Comparison of ENCODE assay signal across 8 cellular contexts in the genomic region with DNA sequence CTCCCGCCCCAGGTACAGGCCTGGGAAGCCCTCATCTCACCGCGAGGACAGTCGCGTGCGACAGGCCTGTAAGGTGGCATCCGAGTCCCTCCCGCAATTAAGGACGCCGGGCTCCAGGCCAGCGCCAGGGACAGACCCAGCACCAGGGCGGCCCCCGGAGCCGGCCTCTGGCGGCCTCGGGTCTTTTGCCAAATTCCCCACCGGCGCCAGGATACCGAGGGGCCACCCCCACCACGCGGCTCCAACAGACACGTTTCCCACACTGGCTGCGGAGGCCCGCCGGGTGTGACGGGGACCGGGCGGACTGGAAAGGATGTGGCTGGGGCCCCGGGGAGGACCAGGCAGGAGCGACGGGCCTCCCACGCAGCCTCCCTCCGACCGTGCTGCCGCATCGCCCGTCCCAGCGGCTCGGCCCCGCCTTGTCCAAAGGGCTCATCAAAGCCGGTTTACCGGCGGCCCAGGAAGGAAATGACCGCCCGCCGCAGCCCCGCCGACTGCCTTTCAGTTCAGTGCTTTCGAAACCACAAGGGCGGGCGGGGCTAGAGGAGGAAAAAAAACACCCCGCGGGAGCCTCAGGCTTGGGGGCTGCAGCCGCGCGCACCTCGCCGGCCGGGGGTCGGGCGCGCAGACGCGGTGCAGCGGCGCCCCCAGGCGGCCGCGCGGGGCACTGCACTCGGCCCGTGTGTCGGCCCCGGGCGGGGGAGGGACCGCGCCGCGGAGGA. TPM values are rescaled to one million over a fixed set of nuclear protein-coding genes. Genes with fewer than 3 reads are reported as not detected.
DNase-seq lines count a peak whose midpoint lies in the region; ATAC-seq and TF ChIP-seq lines count a peak whose summit lies in the region.

No MANE protein-coding gene starts in this region.

- no peaks in the 10 kb centered on the region for H3K36me3 ChIP-seq in SU-DHL-6 (ENCODE audit: low read length)
- no peaks in the 10 kb centered on the region for H3K36me3 ChIP-seq in heart right ventricle
- H3K36me3 ChIP-seq in upper lobe of right lung, result no peaks in the 10 kb centered on the region

- peak overlapping the region; percentile 89 for H3K4me2 ChIP-seq in SU-DHL-6 (ENCODE audit: low read depth, low read length, poor library complexity, severe bottlenecking)

- H3F3A ChIP-seq in SU-DHL-6 (ENCODE audit: insufficient read depth), result no peaks in the 10 kb centered on the region; the same call in 1 of the 2 replicates

- H3K4me3 ChIP-seq in SU-DHL-6 (ENCODE audit: insufficient read depth, low read length, poor library complexity, severe bottlenecking), result peak overlapping the region; percentile 61
- H3K4me3 ChIP-seq in heart right ventricle, result peak overlapping the region; percentile 47 to 84 (median 70)
- peak overlapping the region; percentile 76 for H3K4me3 ChIP-seq in upper lobe of right lung

- peaks cover 21% of the 10 kb centered on the region for H3K4me1 Mint-ChIP-seq in activated naive CD8-positive, alpha-beta T cell treated with anti-CD3 and anti-CD28 coated beads, Interleukin-2, amount 50 U/mL, for 24 hours
- peaks cover 3% of the 10 kb centered on the region for H3K4me1 Mint-ChIP-seq in progenitor cell of endocrine pancreas (ENCODE audit: low read depth)

- 2% methylated on average over 47 to 79 of the region's 79 CpGs for WGBS in heart right ventricle, 2 donors

- no peaks in the 10 kb centered on the region for H3K9me3 Mint-ChIP-seq in activated naive CD8-positive, alpha-beta T cell treated with anti-CD3 and anti-CD28 coated beads, Interleukin-2, amount 50 U/mL, for 24 hours
- no peaks in the 10 kb centered on the region for H3K9me3 Mint-ChIP-seq in progenitor cell of endocrine pancreas (ENCODE audit: low read depth)

- peak overlapping the region; percentile 51 for H3K9ac ChIP-seq in SU-DHL-6 (ENCODE audit: low read length)

- H3K79me2 ChIP-seq in SU-DHL-6 (ENCODE audit: insufficient read depth, low read length), result no peaks in the 10 kb centered on the region

- TF ChIP-seq CTCF in GM12873 (IDR thresholded peaks at IDR 0.05; ENCODE audit: insufficient read depth, low read depth, low read length, missing control alignments) (peak; percentile 64), SU-DHL-6 (IDR thresholded peaks at IDR 0.05; ENCODE audit: insufficient read depth, low read length, poor library complexity, severe bottlenecking) (no peak), heart right ventricle (IDR thresholded peaks at IDR 0.05) (peak in 8 of 9 donors; percentile 37 to 99 (median 78)), progenitor cell of endocrine pancreas (IDR thresholded peaks at IDR 0.05; ENCODE audit: unreplicated experiment) (peak; percentile 84), upper lobe of right lung (IDR thresholded peaks at IDR 0.05) (peak; percentile 45)

- H3K27ac ChIP-seq in SU-DHL-6 (ENCODE audit: low read depth, low read length), result no peak overlapping the region
- H3K27ac ChIP-seq in heart right ventricle, result peak overlapping the region; percentile 74 to 98 (median 92)
- peak overlapping the region; percentile 91 for H3K27ac ChIP-seq in upper lobe of right lung

- H3K27ac Mint-ChIP-seq in activated naive CD8-positive, alpha-beta T cell treated with anti-CD3 and anti-CD28 coated beads, Interleukin-2, amount 50 U/mL, for 24 hours, result peak overlapping the region; percentile 69
- no peak overlapping the region for H3K27ac Mint-ChIP-seq in progenitor cell of endocrine pancreas

- H2AFZ ChIP-seq in SU-DHL-6 (ENCODE audit: low read depth, low read length, severe bottlenecking), result peak overlapping the region; percentile 60

- peaks cover 2% of the 10 kb centered on the region for H3K36me3 Mint-ChIP-seq in activated naive CD8-positive, alpha-beta T cell treated with anti-CD3 and anti-CD28 coated beads, Interleukin-2, amount 50 U/mL, for 24 hours (ENCODE audit: low read depth)
- no peaks in the 10 kb centered on the region for H3K36me3 Mint-ChIP-seq in progenitor cell of endocrine pancreas (ENCODE audit: insufficient read depth)

- H3K9me3 ChIP-seq in SU-DHL-6 (ENCODE audit: insufficient read depth, low read length), result no peaks in the 10 kb centered on the region
- no peaks in the 10 kb centered on the region for H3K9me3 ChIP-seq in heart right ventricle
- H3K9me3 ChIP-seq in upper lobe of right lung, result no peaks in the 10 kb centered on the region

- intact Hi-C loops in heart right ventricle (cut with DNase I) (loop anchor here (1.0 to 10.0 kb wide), 16 partner anchors 105 to 577 kb away; a partner anchor contains a TSS), upper lobe of right lung (cut with DNase I) (loop anchor here (5.0 to 10.0 kb wide), 2 partner anchors 125 to 577 kb away; no protein-coding TSS in a partner anchor)

- H3K4me1 ChIP-seq in heart right ventricle, result peaks cover 15 to 44% (median 30%) of the 10 kb centered on the region in 9 donors
- H3K4me1 ChIP-seq in upper lobe of right lung, result peaks cover 26% of the 10 kb centered on the region

- H4K20me1 ChIP-seq in SU-DHL-6 (ENCODE audit: low read depth, low read length), result no peaks in the 10 kb centered on the region

- DNase-seq in NCI-H1092 (lab: John Stamatoyannopoulos, UW) (peak; percentile 75), heart right ventricle (peak; percentile 88 to 93), progenitor cell of endocrine pancreas (ENCODE audit: low spot score, unreplicated experiment) (peak; percentile 80), upper lobe of right lung (peak; percentile 94)
- peak; percentile 92 for DNase-seq in activated naive CD8-positive, alpha-beta T cell treated with anti-CD3 and anti-CD28 coated beads, Interleukin-2, amount 50 U/mL, for 24 hours

- H3K27me3 Mint-ChIP-seq in activated naive CD8-positive, alpha-beta T cell treated with anti-CD3 and anti-CD28 coated beads, Interleukin-2, amount 50 U/mL, for 24 hours, result no peaks in the 10 kb centered on the region
- peaks cover 7% of the 10 kb centered on the region for H3K27me3 Mint-ChIP-seq in progenitor cell of endocrine pancreas

- peak; percentile 69 for ATAC-seq in HG02610 (IDR thresholded peaks at IDR 0.05; ENCODE audit: unreplicated experiment)
- ATAC-seq in activated naive CD8-positive, alpha-beta T cell treated with anti-CD3 and anti-CD28 coated beads, Interleukin-2, amount 50 U/mL, for 24 hours, result peak; percentile 79
- ATAC-seq in heart right ventricle, result peak; percentile 78 to 92 (median 86)
- ATAC-seq in upper lobe of right lung, result peak; percentile 95

- no peaks in the 10 kb centered on the region for H3K9me2 ChIP-seq in SU-DHL-6 (replicated peaks; ENCODE audit: insufficient read depth, low read length)

- H3K27me3 ChIP-seq in SU-DHL-6 (ENCODE audit: low read length) (no peaks in the 10 kb centered on the region), heart right ventricle (no peaks in the 10 kb centered on the region), upper lobe of right lung (no peaks in the 10 kb centered on the region)

- peak overlapping the region; percentile 26 for H3K4me3 Mint-ChIP-seq in activated naive CD8-positive, alpha-beta T cell treated with anti-CD3 and anti-CD28 coated beads, Interleukin-2, amount 50 U/mL, for 24 hours
- H3K4me3 Mint-ChIP-seq in progenitor cell of endocrine pancreas (ENCODE audit: low read depth), result peak overlapping the region; percentile 61

RNA-seq across cellular contexts. Expression of a gene that starts 11.2 kb away (rescaled TPM):
- 1 to 10 TPM; 2.2 to 7.2 (median 3.6) TPM for total RNA-seq in heart right ventricle
- polyA plus RNA-seq in heart right ventricle, result 1 to 10 TPM; 2.7 to 4.5 TPM
- total RNA-seq in progenitor cell of endocrine pancreas, result 23.7 and 25.4 TPM in 2 replicates
- total RNA-seq in upper lobe of right lung, result 9.8 TPM
